ENCODE assay signal across 1 cellular context in genomic region chr4:118279920-118280432, GRCh38.
TF ChIP-seq lines count a peak whose summit lies in the region.

No MANE protein-coding gene starts in this region.

TF ChIP-seq in SK-N-SH treated with all-trans-retinoic acid at 6 μM for 48 hours, 23 proteins besides CTCF, POLR2A, EP300 and RAD21 (continued from another document):
- TF ChIP-seq TSHZ2 (CRISPR knock-in tag; IDR thresholded peaks at IDR 0.05): no peak
- TF ChIP-seq PPARA (CRISPR knock-in tag; IDR thresholded peaks at IDR 0.05; ENCODE audit: borderline replicate concordance): no peak
